8 cellular contexts compared by ENCODE assay signal in genomic region chr22:26588749-26589366, GRCh38. TPM values are rescaled to one million over a fixed set of nuclear protein-coding genes. Genes with fewer than 3 reads are reported as not detected.
DNase-seq lines count a peak whose midpoint lies in the region; ATAC-seq, FAIRE-seq and TF ChIP-seq lines count a peak whose summit lies in the region.

No MANE protein-coding gene starts in this region.

- no peak for FAIRE-seq in pancreas (lab: Jason Lieb, UNC)

- H3K4me1 ChIP-seq in DND-41 (ENCODE audit: insufficient read depth, low read length), result peaks cover 34% of the 10 kb centered on the region
- H3K4me1 ChIP-seq in Peyer's patch, result peaks cover 0 to 36% (median 5%) of the 10 kb centered on the region in 4 donors
- H3K4me1 ChIP-seq in pancreas, result peaks cover 0 to 17% (median 0%) of the 10 kb centered on the region in 3 donors

- H3K79me2 ChIP-seq in DND-41 (ENCODE audit: insufficient read depth, low read length), result peaks cover 17% of the 10 kb centered on the region

- ATAC-seq in DND-41 (ENCODE audit: insufficient read depth, low read depth) (no peak), pancreas (no peak), HG02852 (IDR thresholded peaks at IDR 0.05; ENCODE audit: unreplicated experiment) (no peak), GM21381 (IDR thresholded peaks at IDR 0.05; ENCODE audit: unreplicated experiment) (no peak), HG02588 (IDR thresholded peaks at IDR 0.05; ENCODE audit: unreplicated experiment) (no peak)

- H3K36me3 ChIP-seq in DND-41 (ENCODE audit: insufficient read depth, low read length) (no peaks in the 10 kb centered on the region; the same call in 1 of the 2 replicates), Peyer's patch (no peaks in the 10 kb centered on the region), pancreas (no peaks in the 10 kb centered on the region)

- WGBS in pancreas, 2 donors, result 59 to 62% methylated on average over 13 of the region's 13 CpGs

- H3K27ac ChIP-seq in DND-41 (ENCODE audit: low read length) (0 out of 2 replicates have a peak overlapping the region, but pooled peaks have one; percentile 59), Peyer's patch (peak overlapping the region; percentile 85 to 94 (median 90)), pancreas (peak overlapping the region in 2 of 4 donors; percentile 67 to 85)

- intact Hi-C loops in pancreas (cut with DNase I), result no loop called here

- H3K9ac ChIP-seq in DND-41 (ENCODE audit: low read depth, low read length), result peak overlapping the region; percentile 73; the same call in 1 of the 2 replicates

- DNase-seq in DND-41 (no peak), Peyer's patch (no peak), erythroblast (lab: John Stamatoyannopoulos, UW) (peak; percentile 34 to 55), pancreas (no peak), NCI-H1048 (lab: John Stamatoyannopoulos, UW) (no peak)

- H3K4me2 ChIP-seq in DND-41 (ENCODE audit: insufficient read depth, low read length), result peak overlapping the region; percentile 94

- TF ChIP-seq CTCF in DND-41 (IDR thresholded peaks at IDR 0.05; ENCODE audit: borderline replicate concordance, extremely low read depth, low read length, poor library complexity, severe bottlenecking) (no peak), Peyer's patch (IDR thresholded peaks at IDR 0.05) (no peak), pancreas (IDR thresholded peaks at IDR 0.05) (no peak)

- H3K27me3 ChIP-seq in DND-41 (ENCODE audit: insufficient read depth, low read length, poor library complexity), result peaks cover 4% of the 10 kb centered on the region
- H3K27me3 ChIP-seq in Peyer's patch, result no peaks in the 10 kb centered on the region
- no peaks in the 10 kb centered on the region for H3K27me3 ChIP-seq in pancreas

- H4K20me1 ChIP-seq in DND-41 (ENCODE audit: insufficient read depth, low read length), result no peaks in the 10 kb centered on the region; the same call in 1 of the 2 replicates

- H3K4me3 ChIP-seq in DND-41 (ENCODE audit: low read depth in 1 of 2, low read length in 2 of 2) (peak overlapping the region; percentile 72 to 73; a peak in 3 of 4 replicates), Peyer's patch (peak overlapping the region; percentile 92 to 100 (median 96)), pancreas (peak overlapping the region; percentile 75 to 95 (median 91))

- TF ChIP-seq POLR2A in Peyer's patch (IDR thresholded peaks at IDR 0.05) (no peak), erythroblast (IDR thresholded peaks at IDR 0.05; ENCODE audit: low read length) (peak; percentile 47)

- H2AFZ ChIP-seq in DND-41 (ENCODE audit: low read depth, low read length), result peak overlapping the region; percentile 75

- no peaks in the 10 kb centered on the region for H3K9me3 ChIP-seq in DND-41 (ENCODE audit: insufficient read depth, low read length, severe bottlenecking)
- H3K9me3 ChIP-seq in Peyer's patch, result no peaks in the 10 kb centered on the region
- no peaks in the 10 kb centered on the region for H3K9me3 ChIP-seq in pancreas

RNA-seq across cellular contexts. Expression of gene TPST2, which starts 1.1 kb away (rescaled TPM):
- 10 to 100 TPM; 26.8 to 47.9 (median 38.5) TPM for total RNA-seq in Peyer's patch
- 100 to 1,000 TPM; 156 to 534 (median 212) TPM for total RNA-seq in pancreas
- 100 to 1,000 TPM in 1 of 2 donors, 10 to 100 TPM in 1; 91.4 to 135 TPM for polyA plus RNA-seq in pancreas

RNA-seq across cellular contexts. Expression of gene CRYBB1, which starts 29.0 kb away (rescaled TPM):
- total RNA-seq in Peyer's patch, result not detected
- under 1 TPM in 3 of 6 donors, not detected in 3; 0.20 to 0.66 (median 0.34) TPM for total RNA-seq in pancreas
- under 1 TPM; 0.14 to 0.38 TPM for polyA plus RNA-seq in pancreas

RNA-seq across cellular contexts. Expression of gene CRYBA4, which starts 32.9 kb away (rescaled TPM):
- not detected for total RNA-seq in Peyer's patch
- total RNA-seq in pancreas, result under 1 TPM in 1 of 6 donors, not detected in 5; 0.19 TPM
- polyA plus RNA-seq in pancreas, result not detected

Comparison
In these comparisons a context has a peak if more than half of its experiments do, and no peak if none do; other contexts are left out.
1. DNase-seq: peak in erythroblast (2 of 2); none in DND-41 (single experiment), Peyer's patch (0 of 3), pancreas (0 of 6) and NCI-H1048 (single experiment).
2. Peak in every context shown above with its lines, with median percentiles within 50 percentile points of each other: H3K4me3 ChIP-seq.